Comparison of ENCODE assay signal across 1 cellular context in genomic region chr20:46022411-46023147, GRCh38.
TF ChIP-seq lines count a peak whose summit lies in the region.

No MANE protein-coding gene starts in this region.

TF ChIP-seq in HepG2, 621 proteins besides CTCF, POLR2A, EP300 and RAD21 (continued from another document and continues in another):
- TF ChIP-seq ZNF687 (CRISPR knock-in tag; IDR thresholded peaks at IDR 0.05) (peak; percentile 46), MYC (CRISPR knock-in tag; IDR thresholded peaks at IDR 0.05; ENCODE audit: borderline replicate concordance) (0 out of 2 replicates have a peak, but pooled peaks have one; percentile 27), ZBTB39 (CRISPR knock-in tag; IDR thresholded peaks at IDR 0.05) (0 out of 2 replicates have a peak, but pooled peaks have one; percentile 60), TBX2 (CRISPR knock-in tag; IDR thresholded peaks at IDR 0.05; ENCODE audit: borderline replicate concordance) (0 out of 2 replicates have a peak, but pooled peaks have one; percentile 31), ADNP (CRISPR knock-in tag; IDR thresholded peaks at IDR 0.05) (no peak), ZSCAN31 (CRISPR knock-in tag; IDR thresholded peaks at IDR 0.05; ENCODE audit: low read depth) (0 out of 2 replicates have a peak, but pooled peaks have one; percentile 8), MAZ (IDR thresholded peaks at IDR 0.05; ENCODE audit: borderline replicate concordance, low read depth, low read length) (no peak), MAZ (CRISPR knock-in tag; IDR thresholded peaks at IDR 0.05; ENCODE audit: low read depth) (0 out of 2 replicates have a peak, but pooled peaks have one; percentile 41), TFAP4 (IDR thresholded peaks at IDR 0.05; ENCODE audit: borderline replicate concordance, low read depth) (no peak), ZNF562 (CRISPR knock-in tag; IDR thresholded peaks at IDR 0.05; ENCODE audit: borderline replicate concordance) (no peak), NFKB2 (CRISPR knock-in tag; IDR thresholded peaks at IDR 0.05; ENCODE audit: borderline replicate concordance) (peak; percentile 56; the same call in 1 of the 2 replicates), ZSCAN30 (CRISPR knock-in tag; IDR thresholded peaks at IDR 0.05) (no peak), ZNF883 (CRISPR knock-in tag; IDR thresholded peaks at IDR 0.05; ENCODE audit: not compliant biosample characterization) (peak; percentile 21), E2F2 (CRISPR knock-in tag; IDR thresholded peaks at IDR 0.05; ENCODE audit: borderline replicate concordance) (peak; percentile 27; the same call in 1 of the 2 replicates), ZGPAT (CRISPR knock-in tag; IDR thresholded peaks at IDR 0.05) (peak; percentile 27; the same call in 1 of the 2 replicates), ZNF12 (CRISPR knock-in tag; IDR thresholded peaks at IDR 0.05) (no peak), ZFP91 (CRISPR knock-in tag; IDR thresholded peaks at IDR 0.05; ENCODE audit: borderline replicate concordance) (peak; percentile 38; the same call in 1 of the 2 replicates), SNAPC5 (CRISPR knock-in tag; IDR thresholded peaks at IDR 0.05; ENCODE audit: borderline replicate concordance) (no peak), CBX1 (IDR thresholded peaks at IDR 0.05; ENCODE audit: low read depth) (no peak), ZNF556 (CRISPR knock-in tag; IDR thresholded peaks at IDR 0.05; ENCODE audit: borderline replicate concordance) (no peak), ARID5B (CRISPR knock-in tag; IDR thresholded peaks at IDR 0.05) (peak; percentile 39; the same call in 1 of the 2 replicates), TOPORS (CRISPR knock-in tag; IDR thresholded peaks at IDR 0.05) (no peak), PAF1 (CRISPR knock-in tag; IDR thresholded peaks at IDR 0.05) (no peak), PTBP1 (IDR thresholded peaks at IDR 0.05; ENCODE audit: low read depth, low read length, poor library complexity, severe bottlenecking) (peak; percentile 95), TFE3 (CRISPR knock-in tag; IDR thresholded peaks at IDR 0.05) (no peak), ZNF142 (CRISPR knock-in tag; IDR thresholded peaks at IDR 0.05) (no peak)
